Comparison of ENCODE assay signal across 1 cellular context in the genomic region with DNA sequence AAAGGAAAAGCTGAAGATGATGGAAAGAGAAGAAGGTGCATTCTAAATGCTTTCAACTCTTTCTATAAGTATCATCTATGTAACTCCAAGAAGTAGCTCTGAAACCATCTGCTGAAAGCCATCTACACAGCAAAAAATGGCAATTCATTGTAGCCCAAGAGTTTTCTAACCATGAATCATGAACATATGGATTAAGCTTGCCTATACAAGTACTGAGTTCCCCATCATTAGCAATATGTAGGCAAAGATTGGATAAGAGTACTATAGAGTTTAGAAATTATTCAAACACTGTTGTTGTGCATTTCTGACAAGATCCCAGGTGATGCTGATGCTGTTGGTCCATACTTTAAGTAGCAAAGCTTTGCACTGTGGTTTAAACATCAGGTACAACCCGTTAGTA.
TF ChIP-seq lines count a peak whose summit lies in the region.

No MANE protein-coding gene starts in this region.

TF ChIP-seq in K562, 482 proteins besides CTCF, POLR2A, EP300 and RAD21 (continued from another document):
- TF ChIP-seq HMG20A (CRISPR knock-in tag; conservative IDR thresholded peaks at IDR 0.05) (no peak), SMARCC2 (IDR thresholded peaks at IDR 0.05; ENCODE audit: low read depth) (no peak), HNRNPH1 (optimal IDR thresholded peaks at IDR 0.05; ENCODE audit: low read depth, low read length) (no peak), OTX1 (CRISPR knock-in tag; IDR thresholded peaks at IDR 0.05) (no peak), ZFP36 (IDR thresholded peaks at IDR 0.05; ENCODE audit: low read depth, low read length, partially characterized antibody) (no peak), THRA (IDR thresholded peaks at IDR 0.05) (no peak), PTRF (tag; IDR thresholded peaks at IDR 0.05) (no peak), CTBP1 (IDR thresholded peaks at IDR 0.05; ENCODE audit: borderline replicate concordance) (no peak), IRF2 (CRISPR knock-in tag; IDR thresholded peaks at IDR 0.05) (no peak), MTA1 (IDR thresholded peaks at IDR 0.05; ENCODE audit: borderline replicate concordance) (no peak), CCAR2 (IDR thresholded peaks at IDR 0.05; ENCODE audit: low read depth, low read length) (no peak), E2F4 (CRISPR knock-in tag; IDR thresholded peaks at IDR 0.05; ENCODE audit: low read depth) (no peak), DPF2 (IDR thresholded peaks at IDR 0.05) (no peak), ZFPM2 (CRISPR knock-in tag; IDR thresholded peaks at IDR 0.05) (no peak), ETS1 (conservative IDR thresholded peaks at IDR 0.05; ENCODE audit: control insufficient read depth, low read depth, low read length) (no peak), ZNF41 (CRISPR knock-in tag; conservative IDR thresholded peaks at IDR 0.05) (no peak)
- TF ChIP-seq, protein P1, sequence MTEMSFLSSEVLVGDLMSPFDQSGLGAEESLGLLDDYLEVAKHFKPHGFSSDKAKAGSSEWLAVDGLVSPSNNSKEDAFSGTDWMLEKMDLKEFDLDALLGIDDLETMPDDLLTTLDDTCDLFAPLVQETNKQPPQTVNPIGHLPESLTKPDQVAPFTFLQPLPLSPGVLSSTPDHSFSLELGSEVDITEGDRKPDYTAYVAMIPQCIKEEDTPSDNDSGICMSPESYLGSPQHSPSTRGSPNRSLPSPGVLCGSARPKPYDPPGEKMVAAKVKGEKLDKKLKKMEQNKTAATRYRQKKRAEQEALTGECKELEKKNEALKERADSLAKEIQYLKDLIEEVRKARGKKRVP (CRISPR knock-in tag; IDR thresholded peaks at IDR 0.05): no peak
- TF ChIP-seq, protein P2, sequence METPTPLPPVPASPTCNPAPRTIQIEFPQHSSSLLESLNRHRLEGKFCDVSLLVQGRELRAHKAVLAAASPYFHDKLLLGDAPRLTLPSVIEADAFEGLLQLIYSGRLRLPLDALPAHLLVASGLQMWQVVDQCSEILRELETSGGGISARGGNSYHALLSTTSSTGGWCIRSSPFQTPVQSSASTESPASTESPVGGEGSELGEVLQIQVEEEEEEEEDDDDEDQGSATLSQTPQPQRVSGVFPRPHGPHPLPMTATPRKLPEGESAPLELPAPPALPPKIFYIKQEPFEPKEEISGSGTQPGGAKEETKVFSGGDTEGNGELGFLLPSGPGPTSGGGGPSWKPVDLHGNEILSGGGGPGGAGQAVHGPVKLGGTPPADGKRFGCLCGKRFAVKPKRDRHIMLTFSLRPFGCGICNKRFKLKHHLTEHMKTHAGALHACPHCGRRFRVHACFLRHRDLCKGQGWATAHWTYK (CRISPR knock-in tag; IDR thresholded peaks at IDR 0.05): no peak
- TF ChIP-seq, protein P3, sequence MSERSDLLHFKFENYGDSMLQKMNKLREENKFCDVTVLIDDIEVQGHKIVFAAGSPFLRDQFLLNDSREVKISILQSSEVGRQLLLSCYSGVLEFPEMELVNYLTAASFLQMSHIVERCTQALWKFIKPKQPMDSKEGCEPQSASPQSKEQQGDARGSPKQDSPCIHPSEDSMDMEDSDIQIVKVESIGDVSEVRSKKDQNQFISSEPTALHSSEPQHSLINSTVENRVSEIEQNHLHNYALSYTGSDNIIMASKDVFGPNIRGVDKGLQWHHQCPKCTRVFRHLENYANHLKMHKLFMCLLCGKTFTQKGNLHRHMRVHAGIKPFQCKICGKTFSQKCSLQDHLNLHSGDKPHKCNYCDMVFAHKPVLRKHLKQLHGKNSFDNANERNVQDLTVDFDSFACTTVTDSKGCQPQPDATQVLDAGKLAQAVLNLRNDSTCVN (CRISPR knock-in tag; IDR thresholded peaks at IDR 0.05): no peak
TF ChIP-seq in K562: peak in this region for 0.
